27 cellular contexts compared by ENCODE assay signal in the genomic region with DNA sequence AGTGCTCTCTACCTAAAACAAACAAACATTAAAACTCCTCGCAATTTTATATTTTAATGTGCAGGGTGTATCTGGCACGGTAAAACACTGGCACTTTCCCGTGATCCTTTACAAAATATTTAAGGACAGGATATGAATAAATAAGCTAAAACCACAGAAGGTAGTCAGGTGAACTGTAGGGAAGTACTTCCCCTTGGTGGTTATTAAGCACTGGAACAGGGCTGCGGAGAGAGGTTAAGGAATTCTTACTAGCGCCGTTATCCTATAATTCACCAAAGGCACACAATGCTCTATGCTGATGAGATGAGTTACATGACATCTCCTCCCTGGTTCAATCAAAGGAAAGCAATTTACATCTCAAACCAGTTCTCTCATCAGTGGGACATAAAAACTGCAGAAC.
DNase-seq lines count a peak whose midpoint lies in the region; ATAC-seq, FAIRE-seq and TF ChIP-seq lines count a peak whose summit lies in the region.
"Had no signal": no experiment of that assay in that cellular context is flagged by ENCODE, and none has a peak within 500 bp of the region (broad histone marks: within the 10 kb centered on the region; RNA-seq: fewer than 3 reads in every experiment).

No MANE protein-coding gene starts in this region.

- 55 to 59% methylated on average over 6 of the region's 6 CpGs for WGBS in body of pancreas, 2 donors
- 65% methylated on average over 6 of the region's 6 CpGs for WGBS in right cardiac atrium

- no peak overlapping the region for H3K9ac ChIP-seq in kidney (ENCODE audit: low read length in 2 of 2)

- TF ChIP-seq CTCF in body of pancreas (IDR thresholded peaks at IDR 0.05) (no peak), kidney (IDR thresholded peaks at IDR 0.05; ENCODE audit: borderline replicate concordance, extremely low read depth, insufficient read depth) (no peak)

- H3K27me3 ChIP-seq in body of pancreas (no peaks in the 10 kb centered on the region), neuron (ENCODE audit: insufficient read depth, low read length) (no peaks in the 10 kb centered on the region), right cardiac atrium (ENCODE audit: control insufficient read depth, insufficient read depth) (no peaks in the 10 kb centered on the region)
- H3K27me3 ChIP-seq: cardiac muscle cell, esophagus squamous epithelium, suprapubic skin had no signal

- intact Hi-C loops in body of pancreas (cut with DNase I) (no loop called here), kidney (cut with DNase I) (no loop called here), right cardiac atrium (cut with DNase I) (no loop called here)

- H3K27ac ChIP-seq in body of pancreas: peak overlapping the region in 3 of 4 donors; percentile 13 to 44 (median 22)
- no peak overlapping the region for H3K27ac ChIP-seq in kidney (ENCODE audit: low read depth in 2 of 2, low read length in 2 of 2)
- no peak overlapping the region for H3K27ac ChIP-seq in right cardiac atrium (ENCODE audit: low read length)
- H3K27ac ChIP-seq: cardiac muscle cell, esophagus squamous epithelium, suprapubic skin had no signal

- H3K36me3 ChIP-seq in body of pancreas (replicated peaks in 1 of 2; ENCODE audit: insufficient read depth in 1 of 2, low read depth in 2 of 2) (no peaks in the 10 kb centered on the region), neuron (ENCODE audit: insufficient read depth, low read length) (no peaks in the 10 kb centered on the region), kidney (ENCODE audit: control insufficient read depth in 1 of 2, insufficient read depth in 2 of 2, low read length in 2 of 2) (no peaks in the 10 kb centered on the region)
- H3K36me3 ChIP-seq: cardiac muscle cell, esophagus squamous epithelium, suprapubic skin had no signal

- no peak for FAIRE-seq in kidney (lab: Jason Lieb, UNC)
- FAIRE-seq: D721Med, TTC549 had no signal

- TF ChIP-seq POLR2A in body of pancreas (IDR thresholded peaks at IDR 0.05): no peak

- DNase-seq in DMS79 treated with DMSO at 0.1 percent for 48 hours (lab: John Stamatoyannopoulos, UW): peak; percentile 63
- DNase-seq in DMS79 (lab: John Stamatoyannopoulos, UW): no peak
- peak; percentile 45 for DNase-seq in NCI-H146 treated with DMSO at 0.1 percent for 48 hours (lab: John Stamatoyannopoulos, UW; ENCODE audit: unreplicated experiment)
- no peak for DNase-seq in body of pancreas
- no peak for DNase-seq in kidney
- DNase-seq in right cardiac atrium: no peak
- DNase-seq in NOMO-1 treated with DMSO at 0.1 percent for 48 hours (lab: John Stamatoyannopoulos, UW; ENCODE audit: unreplicated experiment): no peak
- DNase-seq: 8988T; activated CD4-positive, alpha-beta memory T cell treated with anti-CD3 and anti-CD28 coated beads for 36 hours; activated CD8-positive, alpha-beta memory T cell treated with anti-CD3 and anti-CD28 coated beads, Interleukin-2, amount 50 U/mL, for 48 hours; esophagus squamous epithelium; foreskin melanocyte; HFFc6; NCI-H1105 treated with DMSO at 0.1 percent for 48 hours; NCI-H2171; NCI-H526 treated with DMSO at 0.1 percent for 48 hours; stimulated activated CD4-positive, alpha-beta T cell treated with anti-CD3 and anti-CD28 coated beads, Interleukin-12 subunit alpha, Interleukin-12 subunit beta, amount 100 ng/mL, for 4 hours; stimulated activated CD4-positive, alpha-beta T cell treated with anti-CD3 and anti-CD28 coated beads, Interleukin-4, amount 100 ng/mL, for 24 hours had no signal

- peak overlapping the region; percentile 85 for H2AFZ ChIP-seq in neuron (ENCODE audit: low read depth, low read length)

- ATAC-seq in body of pancreas: no peak
- no peak for ATAC-seq in right cardiac atrium
- ATAC-seq: activated CD4-positive, CD25-positive, alpha-beta regulatory T cell treated with anti-CD3 and anti-CD28 coated beads, Interleukin-2, amount 50 U/mL, for 24 hours; activated naive CD4-positive, alpha-beta T cell treated with anti-CD3 and anti-CD28 coated beads, Interleukin-2, amount 50 U/mL, for 72 hours; sciatic nerve; stimulated activated effector memory CD8-positive, alpha-beta T cell treated with anti-CD3 and anti-CD28 coated beads, Interleukin-12 subunit alpha, Interleukin-12 subunit beta, amount 100 ng/mL, for 72 hours had no signal

- no peaks in the 10 kb centered on the region for H3K9me3 ChIP-seq in body of pancreas
- no peaks in the 10 kb centered on the region for H3K9me3 ChIP-seq in neuron (ENCODE audit: low read length)
- no peaks in the 10 kb centered on the region for H3K9me3 ChIP-seq in kidney (ENCODE audit: control insufficient read depth in 1 of 2, low read length in 2 of 2)
- H3K9me3 ChIP-seq in right cardiac atrium (ENCODE audit: control insufficient read depth, low read length): no peaks in the 10 kb centered on the region
- H3K9me3 ChIP-seq: esophagus squamous epithelium, suprapubic skin had no signal

- peaks cover 32% of the 10 kb centered on the region for H3K4me1 ChIP-seq in body of pancreas
- peaks cover 13% of the 10 kb centered on the region for H3K4me1 ChIP-seq in neuron (ENCODE audit: insufficient read depth, low read length)
- no peaks in the 10 kb centered on the region for H3K4me1 ChIP-seq in kidney (ENCODE audit: control insufficient read depth in 1 of 2, insufficient read depth in 1 of 2, low read depth in 1 of 2, low read length in 2 of 2)
- H3K4me1 ChIP-seq in right cardiac atrium (ENCODE audit: control insufficient read depth, insufficient read depth, low read length): no peaks in the 10 kb centered on the region
- H3K4me1 ChIP-seq: esophagus squamous epithelium, suprapubic skin had no signal

- H3K4me3 ChIP-seq in body of pancreas: no peak overlapping the region
- no peak overlapping the region for H3K4me3 ChIP-seq in neuron (ENCODE audit: low read length)
- no peak overlapping the region for H3K4me3 ChIP-seq in kidney (ENCODE audit: low read length in 2 of 2)
- no peak overlapping the region for H3K4me3 ChIP-seq in right cardiac atrium (ENCODE audit: low read length)
- H3K4me3 ChIP-seq: cardiac muscle cell, esophagus squamous epithelium, suprapubic skin had no signal

Comparison
In these comparisons a context has a peak if more than half of its experiments do, and no peak if none do; other contexts are left out.
1. DNase-seq: peak in DMS79 treated with DMSO at 0.1 percent for 48 hours (single experiment) and NCI-H146 treated with DMSO at 0.1 percent for 48 hours (single experiment); none in DMS79 (single experiment), body of pancreas (0 of 4), kidney (single experiment), right cardiac atrium (0 of 3) and NOMO-1 treated with DMSO at 0.1 percent for 48 hours (single experiment).
2. H3K27ac ChIP-seq: peak in body of pancreas (3 of 4); none in kidney (0 of 2) and right cardiac atrium (single experiment).